ENCODE assay signal across 18 cellular contexts in genomic region chr10:93493162-93493561, GRCh38.
"Had no signal": no experiment of that assay in that cellular context is flagged by ENCODE, and none has a peak within 500 bp of the region (broad histone marks: within the 10 kb centered on the region; RNA-seq: fewer than 3 reads in every experiment).

No MANE protein-coding gene starts in this region.

- H3K27ac Mint-ChIP-seq: activated B cell treated with CpG ODN at 0.5 μM for 24 hours; activated CD4-positive, alpha-beta T cell treated with anti-CD3 and anti-CD28 coated beads, Interleukin-2, amount 10 ng/mL, durations not matched to agents 24 days and 14 days; activated CD8-positive, alpha-beta T cell treated with anti-CD3 and anti-CD28 coated beads, Interleukin-2, amount 10 ng/mL, durations not matched to agents 7 days and 5 days; activated naive CD8-positive, alpha-beta T cell treated with anti-CD3 and anti-CD28 coated beads, Interleukin-2, amount 10 ng/mL, durations not matched to agents 7 days and 5 days; activated T-cell treated with anti-CD3 and anti-CD28 coated beads, Interleukin-2, amount 50 U/mL, for 72 hours; dendritic cell treated with granulocyte-macrophage colony-stimulating factor and Interleukin-4, amounts not matched to agents 40 ng/mL and 50 ng/mL, for 4 days; stimulated activated naive B cell treated with anti-CD40 and anti-IgM and Interleukin-4, amounts not matched to agents 10 μg/mL and 1 μg/mL and 100 μg/mL, for 72 hours had no signal

- ATAC-seq: activated CD8-positive, alpha-beta T cell treated with anti-CD3 and anti-CD28 coated beads, Interleukin-2, amount 10 ng/mL, durations not matched to agents 7 days and 5 days; activated T-cell treated with anti-CD3 and anti-CD28 coated beads, Interleukin-2, amount 50 U/mL, for 72 hours; heart left ventricle; left lobe of liver; stimulated activated naive B cell treated with anti-CD40 and anti-IgM and Interleukin-4, amounts not matched to agents 10 μg/mL and 1 μg/mL and 100 μg/mL, for 72 hours had no signal

- H3K4me3 Mint-ChIP-seq: activated B cell treated with CpG ODN at 0.5 μM for 24 hours; activated CD4-positive, alpha-beta T cell treated with anti-CD3 and anti-CD28 coated beads, Interleukin-2, amount 10 ng/mL, durations not matched to agents 24 days and 14 days; activated CD8-positive, alpha-beta T cell treated with anti-CD3 and anti-CD28 coated beads, Interleukin-2, amount 10 ng/mL, durations not matched to agents 7 days and 5 days; activated naive CD8-positive, alpha-beta T cell treated with anti-CD3 and anti-CD28 coated beads, Interleukin-2, amount 10 ng/mL, durations not matched to agents 7 days and 5 days; activated T-cell treated with anti-CD3 and anti-CD28 coated beads, Interleukin-2, amount 50 U/mL, for 72 hours; dendritic cell treated with granulocyte-macrophage colony-stimulating factor and Interleukin-4, amounts not matched to agents 40 ng/mL and 50 ng/mL, for 4 days; stimulated activated naive B cell treated with anti-CD40 and anti-IgM and Interleukin-4, amounts not matched to agents 10 μg/mL and 1 μg/mL and 100 μg/mL, for 72 hours had no signal

- H3K27me3 ChIP-seq: heart left ventricle, tibial artery, uterus had no signal

- H3K4me3 ChIP-seq: heart left ventricle, tibial artery, uterus had no signal

- H3K27ac ChIP-seq: heart left ventricle, tibial artery, uterus had no signal

- H3K9me3 ChIP-seq: heart left ventricle, tibial artery, uterus had no signal

- H3K36me3 ChIP-seq: heart left ventricle, tibial artery, uterus had no signal

- H3K9me3 Mint-ChIP-seq: activated B cell treated with CpG ODN at 0.5 μM for 24 hours; activated CD4-positive, alpha-beta T cell treated with anti-CD3 and anti-CD28 coated beads, Interleukin-2, amount 10 ng/mL, durations not matched to agents 24 days and 14 days; activated naive CD8-positive, alpha-beta T cell treated with anti-CD3 and anti-CD28 coated beads, Interleukin-2, amount 10 ng/mL, durations not matched to agents 7 days and 5 days; activated T-cell treated with anti-CD3 and anti-CD28 coated beads, Interleukin-2, amount 50 U/mL, for 72 hours; dendritic cell treated with granulocyte-macrophage colony-stimulating factor and Interleukin-4, amounts not matched to agents 40 ng/mL and 50 ng/mL, for 4 days; stimulated activated naive B cell treated with anti-CD40 and anti-IgM and Interleukin-4, amounts not matched to agents 10 μg/mL and 1 μg/mL and 100 μg/mL, for 72 hours had no signal

- H3K36me3 Mint-ChIP-seq: stimulated activated naive B cell treated with anti-CD40 and anti-IgM and Interleukin-4, amounts not matched to agents 10 μg/mL and 1 μg/mL and 100 μg/mL, for 72 hours had no signal

- DNase-seq: activated B cell treated with CpG ODN at 0.5 μM for 24 hours; activated CD4-positive, alpha-beta T cell treated with anti-CD3 and anti-CD28 coated beads, Interleukin-2, amount 10 ng/mL, durations not matched to agents 24 days and 14 days; activated CD8-positive, alpha-beta memory T cell treated with anti-CD3 and anti-CD28 coated beads, Interleukin-2, amount 50 U/mL, for 4 hours; activated CD8-positive, alpha-beta T cell treated with anti-CD3 and anti-CD28 coated beads, Interleukin-2, amount 10 ng/mL, durations not matched to agents 7 days and 5 days; activated gamma-delta T cell; activated naive CD8-positive, alpha-beta T cell treated with anti-CD3 and anti-CD28 coated beads, Interleukin-2, amount 10 ng/mL, durations not matched to agents 7 days and 5 days; activated T-cell treated with anti-CD3 and anti-CD28 coated beads, Interleukin-2, amount 50 U/mL, for 72 hours; effector memory CD4-positive, alpha-beta T cell; foreskin melanocyte; heart left ventricle; retina; stimulated activated CD4-positive, alpha-beta T cell treated with anti-CD3 and anti-CD28 coated beads, Interleukin-4, amount 100 ng/mL, for 1 hour; stimulated activated naive B cell treated with anti-CD40 and anti-IgM and Interleukin-4, amounts not matched to agents 10 μg/mL and 1 μg/mL and 100 μg/mL, for 72 hours; T-helper 2 cell; tibial artery; uterus had no signal
